18 cellular contexts compared by ENCODE assay signal in genomic region chrX:65712005-65712861, GRCh38. TPM values are rescaled to one million over a fixed set of nuclear protein-coding genes. Genes with fewer than 3 reads are reported as not detected.
DNase-seq lines count a peak whose midpoint lies in the region; ATAC-seq and TF ChIP-seq lines count a peak whose summit lies in the region.
"Had no signal": no experiment of that assay in that cellular context is flagged by ENCODE, and none has a peak within 500 bp of the region (broad histone marks: within the 10 kb centered on the region; RNA-seq: fewer than 3 reads in every experiment).

No MANE protein-coding gene starts in this region.

- no peak for ATAC-seq in central memory CD8-positive, alpha-beta T cell (replicated peaks; ENCODE audit: extremely low read depth, poor library complexity, severe bottlenecking)
- ATAC-seq in natural killer cell: no peak
- ATAC-seq in GM21786 (IDR thresholded peaks at IDR 0.05; ENCODE audit: unreplicated experiment): no peak
- ATAC-seq: A549 had no signal

- H3K9me3 Mint-ChIP-seq in activated T-cell treated with anti-CD3 and anti-CD28 coated beads, Interleukin-2, amount 50 U/mL, for 24 hours: no peaks in the 10 kb centered on the region
- H3K9me3 Mint-ChIP-seq in HFFc6 (no peaks in the 10 kb centered on the region), natural killer cell (no peaks in the 10 kb centered on the region)
- H3K9me3 Mint-ChIP-seq in central memory CD8-positive, alpha-beta T cell: no peaks in the 10 kb centered on the region

- peaks cover 68% of the 10 kb centered on the region for H3K36me3 Mint-ChIP-seq in activated T-cell treated with anti-CD3 and anti-CD28 coated beads, Interleukin-2, amount 50 U/mL, for 24 hours (ENCODE audit: low read depth)
- peaks cover 11% of the 10 kb centered on the region for H3K36me3 Mint-ChIP-seq in HFFc6 (ENCODE audit: low read depth)
- H3K36me3 Mint-ChIP-seq in central memory CD8-positive, alpha-beta T cell (ENCODE audit: insufficient read depth): peaks cover 14% of the 10 kb centered on the region
- H3K36me3 Mint-ChIP-seq in natural killer cell: peaks cover 15% of the 10 kb centered on the region

- no peak overlapping the region for H3K4me3 Mint-ChIP-seq in activated T-cell treated with anti-CD3 and anti-CD28 coated beads, Interleukin-2, amount 50 U/mL, for 24 hours
- H3K4me3 Mint-ChIP-seq in HFFc6: peak overlapping the region; percentile 35; the same call in 1 of the 2 replicates
- no peak overlapping the region for H3K4me3 Mint-ChIP-seq in central memory CD8-positive, alpha-beta T cell
- H3K4me3 Mint-ChIP-seq in natural killer cell: peak overlapping the region; percentile 40

- H3K27me3 Mint-ChIP-seq in activated T-cell treated with anti-CD3 and anti-CD28 coated beads, Interleukin-2, amount 50 U/mL, for 24 hours: peaks cover 8% of the 10 kb centered on the region
- H3K27me3 Mint-ChIP-seq in HFFc6 (ENCODE audit: insufficient read depth) (no peaks in the 10 kb centered on the region; the same call in 1 of the 2 replicates), natural killer cell (ENCODE audit: low read depth in 2 of 2) (no peaks in the 10 kb centered on the region)
- no peaks in the 10 kb centered on the region for H3K27me3 Mint-ChIP-seq in central memory CD8-positive, alpha-beta T cell

- no peak for TF ChIP-seq CTCF in HFFc6 (IDR thresholded peaks at IDR 0.05)
- TF ChIP-seq CTCF in natural killer cell (IDR thresholded peaks at IDR 0.05): no peak

- H3K27ac Mint-ChIP-seq in activated T-cell treated with anti-CD3 and anti-CD28 coated beads, Interleukin-2, amount 50 U/mL, for 24 hours: peak overlapping the region; percentile 62
- H3K27ac Mint-ChIP-seq in HFFc6 (peak overlapping the region; percentile 60), natural killer cell (peak overlapping the region; percentile 79 to 83)
- H3K27ac Mint-ChIP-seq in central memory CD8-positive, alpha-beta T cell (ENCODE audit: low read depth): peak overlapping the region; percentile 82

- peaks cover 67% of the 10 kb centered on the region for H3K4me1 Mint-ChIP-seq in activated T-cell treated with anti-CD3 and anti-CD28 coated beads, Interleukin-2, amount 50 U/mL, for 24 hours (ENCODE audit: low read depth)
- H3K4me1 Mint-ChIP-seq in HFFc6 (ENCODE audit: low read depth) (peaks cover 53% of the 10 kb centered on the region), natural killer cell (peaks cover 45 to 73% of the 10 kb centered on the region in 2 donors)
- H3K4me1 Mint-ChIP-seq in central memory CD8-positive, alpha-beta T cell: peaks cover 47% of the 10 kb centered on the region

- intact Hi-C loops in natural killer cell (cut with micrococcal nuclease): no loop called here

- no peak for DNase-seq in activated T-cell treated with anti-CD3 and anti-CD28 coated beads, Interleukin-2, amount 50 U/mL, for 24 hours
- no peak for DNase-seq in activated T-cell treated with anti-CD3 and anti-CD28 coated beads, Interleukin-2, amount 50 U/mL, for 48 hours
- DNase-seq in HFFc6: no peak
- DNase-seq in central memory CD8-positive, alpha-beta T cell (ENCODE audit: low spot score in 2 of 2): no peak
- DNase-seq in natural killer cell: no peak
- DNase-seq in RPMI8226: no peak
- DNase-seq in stimulated activated CD4-positive, alpha-beta T cell treated with anti-CD3 and anti-CD28 coated beads, Interleukin-4, amount 100 ng/mL, for 1 hour: no peak
- DNase-seq: activated CD8-positive, alpha-beta memory T cell treated with anti-CD3 and anti-CD28 coated beads, Interleukin-2, amount 50 U/mL, for 4 hours; activated naive CD4-positive, alpha-beta T cell treated with anti-CD3 and anti-CD28 coated beads, Interleukin-2, amount 50 U/mL, for 16 hours; KBM-7; kidney; MV-4-11; NCI-H1930; NCI-H226; SK-N-SH; uterus had no signal

RNA-seq across cellular contexts. Expression of gene MSN, which starts 44.8 kb away (rescaled TPM):
- total RNA-seq in HFFc6 (2021; fragmentation: NEBNext Ultra II Directional; extraction: Animal tissue kit (Norgen Biotek cat#: 25700)): 100 to 1,000 TPM; 410 to 540 (median 485) TPM
- 1,000 to 10,000 TPM in 1 of 3 donors, 100 to 1,000 TPM in 2; 866 to 1,028 (median 919) TPM for total RNA-seq in natural killer cell

Comparison
In these comparisons a context has a peak if more than half of its experiments do, and no peak if none do; other contexts are left out.
1. H3K4me3 Mint-ChIP-seq: peak in HFFc6 (single experiment) and natural killer cell (single experiment); none in activated T-cell treated with anti-CD3 and anti-CD28 coated beads, Interleukin-2, amount 50 U/mL, for 24 hours (single experiment) and central memory CD8-positive, alpha-beta T cell (single experiment).
2. Peak in every context shown above with its lines, with median percentiles within 50 percentile points of each other: H3K27ac Mint-ChIP-seq.